7 cellular contexts compared by ENCODE assay signal in genomic region chr9:128457207-128457606, GRCh38. TPM values are rescaled to one million over a fixed set of nuclear protein-coding genes. Genes with fewer than 3 reads are reported as not detected.
A peak's percentile ranks its signal among the peaks of the same experiment; 100 is the strongest.
DNase-seq lines count a peak whose midpoint lies in the region; ATAC-seq and TF ChIP-seq lines count a peak whose summit lies in the region.

No MANE protein-coding gene starts in this region.

- peaks cover 70% of the 10 kb centered on the region for H3K27me3 ChIP-seq in iPS-18a (ENCODE audit: control insufficient read depth, insufficient read depth, low read length)

- peaks cover 17% of the 10 kb centered on the region for H3K4me1 Mint-ChIP-seq in HFFc6 (ENCODE audit: low read depth)
- H3K4me1 Mint-ChIP-seq in activated CD4-positive, alpha-beta memory T cell treated with anti-CD3 and anti-CD28 coated beads, Interleukin-2, amount 10 ng/mL, durations not matched to agents 7 days and 5 days, result peaks cover 26% of the 10 kb centered on the region
- H3K4me1 Mint-ChIP-seq in stimulated activated effector memory CD8-positive, alpha-beta T cell treated with anti-CD3 and anti-CD28 coated beads, Interleukin-12 subunit alpha, Interleukin-12 subunit beta, amount 100 ng/mL, for 72 hours, result peaks cover 24% of the 10 kb centered on the region

- H3K9ac ChIP-seq in iPS-18a (ENCODE audit: low read length), result no peak overlapping the region

- ATAC-seq in stimulated activated effector memory CD8-positive, alpha-beta T cell treated with anti-CD3 and anti-CD28 coated beads, Interleukin-12 subunit alpha, Interleukin-12 subunit beta, amount 100 ng/mL, for 72 hours, result no peak
- ATAC-seq in sciatic nerve, result no peak

- H3K9me3 ChIP-seq in iPS-18a (ENCODE audit: control insufficient read depth, low read depth, low read length), result no peaks in the 10 kb centered on the region

- intact Hi-C loops in sciatic nerve (cut with DNase I), result no loop called here

- no peaks in the 10 kb centered on the region for H3K4me1 ChIP-seq in iPS-18a (ENCODE audit: control insufficient read depth, low read depth, low read length)

- H3K27me3 Mint-ChIP-seq in HFFc6 (ENCODE audit: insufficient read depth), result no peaks in the 10 kb centered on the region; the same call in 1 of the 2 replicates
- peaks cover under 1% of the 10 kb centered on the region for H3K27me3 Mint-ChIP-seq in activated CD4-positive, alpha-beta memory T cell treated with anti-CD3 and anti-CD28 coated beads, Interleukin-2, amount 10 ng/mL, durations not matched to agents 7 days and 5 days

- H3K4me3 ChIP-seq in iPS-18a (ENCODE audit: low read length), result peak overlapping the region; percentile 78

- POLR2A ChIA-PET in activated CD4-positive, alpha-beta memory T cell treated with anti-CD3 and anti-CD28 coated beads, Interleukin-2, amount 10 ng/mL, durations not matched to agents 7 days and 5 days (lab: Charles Lee), result interaction anchor here (0.8 to 1.0 kb wide), 4 partner anchors 8 to 95 kb away, joined by 3 to 6 read pairs (median 4); partner anchors contain the start of genes GLE1 and SPTAN1

- CTCF ChIA-PET in activated CD4-positive, alpha-beta memory T cell treated with anti-CD3 and anti-CD28 coated beads, Interleukin-2, amount 10 ng/mL, durations not matched to agents 7 days and 5 days (lab: Charles Lee), result interaction anchor here (1.0 to 1.2 kb wide), 2 partner anchors 37 to 116 kb away, joined by 3 read pairs; no protein-coding TSS in a partner anchor

- H3K27ac Mint-ChIP-seq in HFFc6, result peak overlapping the region; percentile 85
- peak overlapping the region; percentile 92 for H3K27ac Mint-ChIP-seq in activated CD4-positive, alpha-beta memory T cell treated with anti-CD3 and anti-CD28 coated beads, Interleukin-2, amount 10 ng/mL, durations not matched to agents 7 days and 5 days
- peak overlapping the region; percentile 95 for H3K27ac Mint-ChIP-seq in stimulated activated effector memory CD8-positive, alpha-beta T cell treated with anti-CD3 and anti-CD28 coated beads, Interleukin-12 subunit alpha, Interleukin-12 subunit beta, amount 100 ng/mL, for 72 hours

- DNase-seq in HFFc6 (no peak), NCI-H524 treated with DMSO at 0.1 percent for 48 hours (lab: John Stamatoyannopoulos, UW) (no peak), sciatic nerve (ENCODE audit: low spot score) (no peak), NCI-H1048 (lab: John Stamatoyannopoulos, UW) (no peak)
- no peak for DNase-seq in activated CD4-positive, alpha-beta memory T cell treated with anti-CD3 and anti-CD28 coated beads, Interleukin-2, amount 10 ng/mL, durations not matched to agents 7 days and 5 days
- no peak for DNase-seq in stimulated activated effector memory CD8-positive, alpha-beta T cell treated with anti-CD3 and anti-CD28 coated beads, Interleukin-12 subunit alpha, Interleukin-12 subunit beta, amount 100 ng/mL, for 72 hours (ENCODE audit: low spot score in 2 of 2)

- H3K4me3 Mint-ChIP-seq in HFFc6, result peak overlapping the region; percentile 92
- peak overlapping the region; percentile 92 for H3K4me3 Mint-ChIP-seq in activated CD4-positive, alpha-beta memory T cell treated with anti-CD3 and anti-CD28 coated beads, Interleukin-2, amount 10 ng/mL, durations not matched to agents 7 days and 5 days
- H3K4me3 Mint-ChIP-seq in stimulated activated effector memory CD8-positive, alpha-beta T cell treated with anti-CD3 and anti-CD28 coated beads, Interleukin-12 subunit alpha, Interleukin-12 subunit beta, amount 100 ng/mL, for 72 hours, result peak overlapping the region; percentile 91

- H3K36me3 ChIP-seq in iPS-18a (ENCODE audit: control insufficient read depth, low read depth, low read length), result peaks cover 9% of the 10 kb centered on the region

- peaks cover 17% of the 10 kb centered on the region; the same call in 1 of the 2 replicates for H3K36me3 Mint-ChIP-seq in HFFc6 (ENCODE audit: low read depth)
- peaks cover 29% of the 10 kb centered on the region for H3K36me3 Mint-ChIP-seq in activated CD4-positive, alpha-beta memory T cell treated with anti-CD3 and anti-CD28 coated beads, Interleukin-2, amount 10 ng/mL, durations not matched to agents 7 days and 5 days (ENCODE audit: low read depth)
- peaks cover 36% of the 10 kb centered on the region for H3K36me3 Mint-ChIP-seq in stimulated activated effector memory CD8-positive, alpha-beta T cell treated with anti-CD3 and anti-CD28 coated beads, Interleukin-12 subunit alpha, Interleukin-12 subunit beta, amount 100 ng/mL, for 72 hours

- no peak for TF ChIP-seq CTCF in HFFc6 (IDR thresholded peaks at IDR 0.05)

- no peaks in the 10 kb centered on the region for H3K9me3 Mint-ChIP-seq in HFFc6
- H3K9me3 Mint-ChIP-seq in activated CD4-positive, alpha-beta memory T cell treated with anti-CD3 and anti-CD28 coated beads, Interleukin-2, amount 10 ng/mL, durations not matched to agents 7 days and 5 days, result no peaks in the 10 kb centered on the region
- no peaks in the 10 kb centered on the region for H3K9me3 Mint-ChIP-seq in stimulated activated effector memory CD8-positive, alpha-beta T cell treated with anti-CD3 and anti-CD28 coated beads, Interleukin-12 subunit alpha, Interleukin-12 subunit beta, amount 100 ng/mL, for 72 hours

- no peak overlapping the region for H3K27ac ChIP-seq in iPS-18a (ENCODE audit: low read length)

RNA-seq across cellular contexts. Expression of gene ODF2, which starts 1.4 kb away (rescaled TPM):
- 10 to 100 TPM; 29.5 to 40.8 (median 36.9) TPM for total RNA-seq in HFFc6 (2021; fragmentation: NEBNext Ultra II Directional; extraction: Animal tissue kit (Norgen Biotek cat#: 25700))
- total RNA-seq in activated CD4-positive, alpha-beta memory T cell treated with anti-CD3 and anti-CD28 coated beads, Interleukin-2, amount 10 ng/mL, durations not matched to agents 7 days and 5 days, result 10 to 100 TPM; 54.5 to 58.5 TPM
- total RNA-seq in sciatic nerve, result 28.1 TPM

RNA-seq across cellular contexts. Expression of gene CERCAM, which starts 36.5 kb away (rescaled TPM):
- total RNA-seq in HFFc6 (2021; fragmentation: NEBNext Ultra II Directional; extraction: Animal tissue kit (Norgen Biotek cat#: 25700)), result 100 to 1,000 TPM; 125 to 172 (median 136) TPM
- total RNA-seq in activated CD4-positive, alpha-beta memory T cell treated with anti-CD3 and anti-CD28 coated beads, Interleukin-2, amount 10 ng/mL, durations not matched to agents 7 days and 5 days, result 1 to 10 TPM; 1.3 TPM
- total RNA-seq in sciatic nerve, result 41.7 TPM

RNA-seq across cellular contexts. Expression of gene GLE1, which starts 47.3 kb away (rescaled TPM):
- 10 to 100 TPM; 22.2 to 26.7 (median 24.7) TPM for total RNA-seq in HFFc6 (2021; fragmentation: NEBNext Ultra II Directional; extraction: Animal tissue kit (Norgen Biotek cat#: 25700))
- 10 to 100 TPM; 50.3 to 50.7 TPM for total RNA-seq in activated CD4-positive, alpha-beta memory T cell treated with anti-CD3 and anti-CD28 coated beads, Interleukin-2, amount 10 ng/mL, durations not matched to agents 7 days and 5 days
- total RNA-seq in sciatic nerve, result 19.3 TPM

Comparison
In these comparisons a context has a peak if more than half of its experiments do, and no peak if none do; other contexts are left out.
1. RNA of gene CERCAM, which starts 36.5 kb away (total RNA-seq): 125 to 172 TPM in HFFc6 and 41.7 TPM in sciatic nerve (single experiment); 1.3 TPM in activated CD4-positive, alpha-beta memory T cell treated with anti-CD3 and anti-CD28 coated beads, Interleukin-2, amount 10 ng/mL, durations not matched to agents 7 days and 5 days; every median in the first group is over 10 times any median in the second.
2. Peak in every context shown above with its lines, with median percentiles within 50 percentile points of each other: H3K27ac Mint-ChIP-seq and H3K4me3 Mint-ChIP-seq.